In the genomic region with DNA sequence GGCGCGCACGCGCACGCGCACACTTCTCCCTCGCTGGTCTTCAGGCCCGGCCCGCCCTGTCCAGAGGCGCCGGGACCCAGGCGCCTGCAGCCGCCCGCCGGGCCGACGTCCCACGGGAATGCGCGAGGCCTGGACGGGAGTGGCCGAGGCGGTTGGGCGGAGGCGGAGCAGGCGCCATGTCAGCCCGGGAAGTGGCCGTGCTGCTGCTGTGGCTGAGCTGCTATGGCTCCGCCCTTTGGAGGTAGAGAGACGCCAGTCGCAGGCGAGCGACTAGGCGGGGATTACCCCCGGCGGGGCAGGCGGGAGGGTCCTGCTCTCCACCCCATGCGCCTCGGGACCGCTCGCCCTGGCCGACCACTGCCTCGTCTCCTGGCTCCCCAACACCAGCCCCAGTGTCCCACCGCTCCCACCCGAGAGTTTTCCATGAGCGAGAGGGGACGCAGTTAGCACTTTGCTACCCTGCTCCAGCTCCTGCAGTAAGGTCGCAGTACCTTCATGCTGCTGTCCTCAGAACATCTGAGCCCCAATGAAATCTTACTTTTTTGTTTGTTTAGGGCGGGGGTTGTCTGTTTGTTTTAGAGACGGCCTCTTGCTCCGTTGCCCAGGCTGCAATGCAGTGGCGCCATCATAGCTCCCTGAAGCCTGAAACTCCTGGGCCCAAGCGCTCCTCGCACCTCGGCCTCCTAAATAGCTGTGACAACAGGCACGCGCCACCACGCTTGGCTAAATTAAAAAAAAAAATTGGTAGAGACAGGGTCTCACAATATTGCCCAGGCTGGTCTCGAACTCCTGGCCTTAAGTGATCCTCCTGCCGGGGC, we compare ENCODE assay signal across 8 cellular contexts. TPM values are rescaled to one million over a fixed set of nuclear protein-coding genes. Genes with fewer than 3 reads are reported as not detected.
A peak's percentile ranks its signal among the peaks of the same experiment; 100 is the strongest.
DNase-seq lines count a peak whose midpoint lies in the region; ATAC-seq, FAIRE-seq and TF ChIP-seq lines count a peak whose summit lies in the region.

A gene with protein sequence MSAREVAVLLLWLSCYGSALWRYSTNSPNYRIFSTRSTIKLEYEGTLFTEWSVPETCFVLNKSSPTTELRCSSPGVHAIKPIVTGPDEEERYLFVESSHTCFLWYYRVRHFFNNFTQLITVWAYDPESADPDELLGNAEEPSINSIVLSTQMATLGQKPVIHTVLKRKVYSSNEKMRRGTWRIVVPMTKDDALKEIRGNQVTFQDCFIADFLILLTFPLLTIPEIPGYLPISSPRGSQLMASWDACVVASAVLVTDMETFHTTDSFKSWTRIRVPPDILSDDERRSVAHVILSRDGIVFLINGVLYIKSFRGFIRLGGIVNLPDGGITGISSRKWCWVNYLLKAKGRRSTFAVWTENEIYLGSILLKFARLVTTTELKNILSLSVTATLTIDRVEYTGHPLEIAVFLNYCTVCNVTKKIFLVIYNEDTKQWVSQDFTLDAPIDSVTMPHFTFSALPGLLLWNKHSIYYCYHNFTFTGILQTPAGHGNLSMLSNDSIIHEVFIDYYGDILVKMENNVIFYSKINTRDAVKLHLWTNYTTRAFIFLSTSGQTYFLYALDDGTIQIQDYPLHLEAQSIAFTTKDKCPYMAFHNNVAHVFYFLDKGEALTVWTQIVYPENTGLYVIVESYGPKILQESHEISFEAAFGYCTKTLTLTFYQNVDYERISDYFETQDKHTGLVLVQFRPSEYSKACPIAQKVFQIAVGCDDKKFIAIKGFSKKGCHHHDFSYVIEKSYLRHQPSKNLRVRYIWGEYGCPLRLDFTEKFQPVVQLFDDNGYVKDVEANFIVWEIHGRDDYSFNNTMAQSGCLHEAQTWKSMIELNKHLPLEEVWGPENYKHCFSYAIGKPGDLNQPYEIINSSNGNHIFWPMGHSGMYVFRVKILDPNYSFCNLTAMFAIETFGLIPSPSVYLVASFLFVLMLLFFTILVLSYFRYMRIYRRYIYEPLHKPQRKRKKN (plus strand): TSS at position 20 of the 818 bp plus-strand sequence. CDS start 157 bp downstream, at position 177.

- H3K36me3 Mint-ChIP-seq in HFFc6 (ENCODE audit: low read depth): peaks cover 11% of the 10 kb centered on the region
- no peaks in the 10 kb centered on the region for H3K36me3 Mint-ChIP-seq in activated B cell treated with CpG ODN at 0.5 μM for 24 hours (ENCODE audit: low read depth)

- TF ChIP-seq CTCF in GM12875 (IDR thresholded peaks at IDR 0.05; ENCODE audit: borderline replicate concordance, insufficient read depth, low read depth, low read length) (no peak), HFFc6 (IDR thresholded peaks at IDR 0.05) (no peak), activated B cell treated with CpG ODN at 0.5 μM for 24 hours (IDR thresholded peaks at IDR 0.05) (no peak)

- no peaks in the 10 kb centered on the region for H3K9me3 ChIP-seq in small intestine (ENCODE audit: control insufficient read depth, low read depth)

- no peaks in the 10 kb centered on the region for H3K36me3 ChIP-seq in small intestine (ENCODE audit: control insufficient read depth in 2 of 2, insufficient read depth in 2 of 2, low read length in 2 of 2)

- WGBS in small intestine, 3 donors: 14 to 15% (median 15%) methylated on average over 56 to 60 of the region's 60 CpGs

- DNase-seq in HFFc6: peak; percentile 65
- peak; percentile 88 for DNase-seq in NCI-H1436 (lab: John Stamatoyannopoulos, UW)
- DNase-seq in activated B cell treated with CpG ODN at 0.5 μM for 24 hours: peak; percentile 79
- DNase-seq in central memory CD4-positive, alpha-beta T cell: peak; percentile 75
- peak; percentile 69 for DNase-seq in inferior parietal cortex (ENCODE audit: extremely low spot score)
- peak; percentile 91 for DNase-seq in small intestine
- no peak for DNase-seq in NCI-H1694 (lab: John Stamatoyannopoulos, UW)

- intact Hi-C loops in activated B cell treated with CpG ODN at 0.5 μM for 24 hours (cut with micrococcal nuclease): loop anchor here (1.0 to 5.0 kb wide), 2 partner anchors 9 to 271 kb away; a partner anchor contains a TSS

- H3K27ac Mint-ChIP-seq in HFFc6: peak within 1 kb of the TSS; percentile 87
- H3K27ac Mint-ChIP-seq in activated B cell treated with CpG ODN at 0.5 μM for 24 hours: peak within 1 kb of the TSS; percentile 78

- ATAC-seq in activated B cell treated with CpG ODN at 0.5 μM for 24 hours (ENCODE audit: low read depth): peak; percentile 97

- no peaks in the 10 kb centered on the region for H3K27me3 ChIP-seq in small intestine (ENCODE audit: control insufficient read depth in 2 of 2, insufficient read depth in 2 of 2, low read length in 2 of 2)

- no peak for FAIRE-seq in small intestine (lab: Jason Lieb, UNC)

- peak within 1 kb of the TSS; percentile 80 to 82 for H3K27ac ChIP-seq in small intestine (ENCODE audit: low read depth in 1 of 2, low read length in 1 of 2)

- H3K4me3 Mint-ChIP-seq in HFFc6 (peak within 1 kb of the TSS; percentile 86), activated B cell treated with CpG ODN at 0.5 μM for 24 hours (peak within 1 kb of the TSS; percentile 86)

- H3K4me1 Mint-ChIP-seq in HFFc6 (ENCODE audit: low read depth): peaks cover 12% of the 10 kb centered on the region
- H3K4me1 Mint-ChIP-seq in activated B cell treated with CpG ODN at 0.5 μM for 24 hours: peaks cover 15% of the 10 kb centered on the region

- CTCF ChIA-PET in activated B cell treated with CpG ODN at 0.5 μM for 24 hours (lab: Charles Lee): interaction anchor here (0.7 kb wide), 1 partner anchor 12 kb away, joined by 3 read pairs; no protein-coding TSS in a partner anchor

- POLR2A ChIA-PET in activated B cell treated with CpG ODN at 0.5 μM for 24 hours (lab: Charles Lee): interaction anchor here (0.6 to 2.2 kb wide), 6 partner anchors 10 to 403 kb away, joined by 3 to 12 read pairs (median 6); a partner anchor contains a TSS

- peaks cover 0 to 3% of the 10 kb centered on the region in 2 donors for H3K4me1 ChIP-seq in small intestine (ENCODE audit: control insufficient read depth in 2 of 2, insufficient read depth in 1 of 2, low read depth in 1 of 2, low read length in 1 of 2)

- H3K9me3 Mint-ChIP-seq in HFFc6 (peaks cover 4% of the 10 kb centered on the region), activated B cell treated with CpG ODN at 0.5 μM for 24 hours (no peaks in the 10 kb centered on the region)

- H3K27me3 Mint-ChIP-seq in HFFc6 (ENCODE audit: insufficient read depth) (no peaks in the 10 kb centered on the region; the same call in 1 of the 2 replicates), activated B cell treated with CpG ODN at 0.5 μM for 24 hours (no peaks in the 10 kb centered on the region)

- H3K4me3 ChIP-seq in GM12875 (ENCODE audit: low read depth, low read length) (peak within 1 kb of the TSS; percentile 66), small intestine (ENCODE audit: low read depth in 1 of 2, low read length in 2 of 2) (peak within 1 kb of the TSS; percentile 36 to 53)

RNA-seq across cellular contexts. Expression of the gene that starts here (rescaled TPM):
- under 1 TPM; 0.15 to 0.74 (median 0.34) TPM for total RNA-seq in HFFc6 (2021; fragmentation: NEBNext Ultra II Directional; extraction: Animal tissue kit (Norgen Biotek cat#: 25700))
- total RNA-seq in activated B cell treated with CpG ODN at 0.5 μM for 24 hours: 0.91 and 1.1 TPM in 2 replicates
- polyA plus RNA-seq in small intestine: under 1 TPM in 1 of 3 donors, not detected in 2; 0.19 TPM

Comparison
In these comparisons a context has a peak if more than half of its experiments do, and no peak if none do; other contexts are left out.
1. Peak in DNase-seq in HFFc6; RNA of the gene not detected or under 1 TPM.
2. Peak in DNase-seq, H3K4me3 ChIP-seq and H3K27ac ChIP-seq in small intestine; RNA of the gene not detected or under 1 TPM.